In the genomic region with DNA sequence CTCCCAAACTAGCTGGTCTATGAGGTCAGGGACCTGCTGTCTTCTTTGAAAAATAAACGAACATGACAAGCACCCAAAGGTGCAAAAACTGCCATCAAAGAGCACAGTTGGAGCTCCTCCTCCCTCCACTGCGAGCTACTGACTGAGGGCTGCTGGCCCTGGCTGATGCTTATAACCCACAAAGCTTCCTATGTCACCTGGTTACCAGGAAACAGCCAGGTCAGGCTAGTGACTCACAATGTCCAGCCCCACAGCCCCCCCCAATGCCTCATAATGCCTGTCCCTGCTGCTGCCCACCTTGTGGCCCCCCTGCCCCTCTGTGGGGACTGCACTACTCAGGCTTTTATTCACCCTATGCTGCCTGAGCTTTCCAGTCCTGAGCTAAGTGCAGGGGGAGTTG, we compare ENCODE assay signal across 1 cellular context.
TF ChIP-seq lines count a peak whose summit lies in the region.

A gene with protein sequence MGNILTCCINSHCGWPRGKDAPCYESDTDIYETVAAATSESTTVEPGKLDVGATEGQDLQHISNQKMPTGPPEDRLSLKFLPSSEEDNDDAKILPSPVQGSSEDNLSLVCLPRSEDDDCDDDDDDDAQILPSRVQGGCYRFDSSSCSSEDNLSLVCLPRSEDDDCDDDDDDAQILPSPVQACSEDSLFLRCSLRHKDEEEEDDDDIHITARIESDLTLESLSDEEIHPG (minus strand): TSS at position 144 of the 400 bp plus-strand sequence. CDS start 298 bp downstream, outside the sequence.

TF ChIP-seq in HCT116, 20 proteins besides CTCF, POLR2A, EP300 and RAD21 (continued from another document):
- TF ChIP-seq, protein P1, sequence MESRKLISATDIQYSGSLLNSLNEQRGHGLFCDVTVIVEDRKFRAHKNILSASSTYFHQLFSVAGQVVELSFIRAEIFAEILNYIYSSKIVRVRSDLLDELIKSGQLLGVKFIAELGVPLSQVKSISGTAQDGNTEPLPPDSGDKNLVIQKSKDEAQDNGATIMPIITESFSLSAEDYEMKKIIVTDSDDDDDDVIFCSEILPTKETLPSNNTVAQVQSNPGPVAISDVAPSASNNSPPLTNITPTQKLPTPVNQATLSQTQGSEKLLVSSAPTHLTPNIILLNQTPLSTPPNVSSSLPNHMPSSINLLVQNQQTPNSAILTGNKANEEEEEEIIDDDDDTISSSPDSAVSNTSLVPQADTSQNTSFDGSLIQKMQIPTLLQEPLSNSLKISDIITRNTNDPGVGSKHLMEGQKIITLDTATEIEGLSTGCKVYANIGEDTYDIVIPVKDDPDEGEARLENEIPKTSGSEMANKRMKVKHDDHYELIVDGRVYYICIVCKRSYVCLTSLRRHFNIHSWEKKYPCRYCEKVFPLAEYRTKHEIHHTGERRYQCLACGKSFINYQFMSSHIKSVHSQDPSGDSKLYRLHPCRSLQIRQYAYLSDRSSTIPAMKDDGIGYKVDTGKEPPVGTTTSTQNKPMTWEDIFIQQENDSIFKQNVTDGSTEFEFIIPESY (IDR thresholded peaks at IDR 0.05; ENCODE audit: extremely low read depth, insufficient replicate concordance, low read length) = no peak
- TF ChIP-seq FOSL1 (IDR thresholded peaks at IDR 0.05; ENCODE audit: low read depth) (no peak), MAX (IDR thresholded peaks at IDR 0.05) (no peak), CEBPB (IDR thresholded peaks at IDR 0.05; ENCODE audit: low read depth) (no peak), ZNF274 (IDR thresholded peaks at IDR 0.05; ENCODE audit: low read depth, low read length) (no peak), EZH2 (IDR thresholded peaks at IDR 0.05) (no peak), SP1 (IDR thresholded peaks at IDR 0.05; ENCODE audit: low read depth) (no peak), TCF7L2 (IDR thresholded peaks at IDR 0.05; ENCODE audit: borderline replicate concordance, extremely low read depth, insufficient read depth, insufficient read length) (no peak), POLR2AphosphoS5 (IDR thresholded peaks at IDR 0.05; ENCODE audit: low read depth, low read length) (no peak), SRF (IDR thresholded peaks at IDR 0.05; ENCODE audit: low read depth) (no peak), YY1 (IDR thresholded peaks at IDR 0.05; ENCODE audit: extremely low read depth, insufficient replicate concordance, low read depth, low read length) (no peak), ZFX (IDR thresholded peaks at IDR 0.05) (no peak)
